14 cellular contexts compared by ENCODE assay signal in genomic region chr14:91998667-91999570, GRCh38. TPM values are rescaled to one million over a fixed set of nuclear protein-coding genes. Genes with fewer than 3 reads are reported as not detected.
DNase-seq lines count a peak whose midpoint lies in the region; FAIRE-seq and TF ChIP-seq lines count a peak whose summit lies in the region.
"Had no signal": no experiment of that assay in that cellular context is flagged by ENCODE, and none has a peak within 500 bp of the region (broad histone marks: within the 10 kb centered on the region; RNA-seq: fewer than 3 reads in every experiment).

No MANE protein-coding gene starts in this region.

- H3K4me3 ChIP-seq in BLaER1 treated with 17β-estradiol and CSF1 and Interleukin-3, amounts not matched to agents 10 nM and 100 nM = no peak overlapping the region
- H3K4me3 ChIP-seq in fibroblast of the aortic adventitia (ENCODE audit: low read depth, low read length) (no peak overlapping the region), MM.1S (ENCODE audit: low read length) (no peak overlapping the region), SJCRH30 (no peak overlapping the region)
- H3K4me3 ChIP-seq: psoas muscle had no signal

- H3K9me3 Mint-ChIP-seq in activated CD4-positive, alpha-beta memory T cell treated with anti-CD3 and anti-CD28 coated beads for 36 hours = no peaks in the 10 kb centered on the region

- peaks cover 53% of the 10 kb centered on the region for H3K4me1 Mint-ChIP-seq in activated CD4-positive, alpha-beta memory T cell treated with anti-CD3 and anti-CD28 coated beads for 36 hours (ENCODE audit: low read depth)

- H3K27me3 ChIP-seq in BLaER1 treated with 17β-estradiol and CSF1 and Interleukin-3, amounts not matched to agents 10 nM and 100 nM = no peaks in the 10 kb centered on the region
- no peaks in the 10 kb centered on the region for H3K27me3 ChIP-seq in MM.1S (replicated peaks; ENCODE audit: insufficient read depth, low read length)
- H3K27me3 ChIP-seq in SJCRH30 = no peaks in the 10 kb centered on the region

- no peak for DNase-seq in GM12892 (ENCODE audit: insufficient read length)
- DNase-seq in activated CD4-positive, alpha-beta memory T cell treated with anti-CD3 and anti-CD28 coated beads for 36 hours = no peak
- DNase-seq in fibroblast of the aortic adventitia (ENCODE audit: low read depth) = peak; percentile 8
- DNase-seq in ecto neural progenitor cell (ENCODE audit: low spot score) = no peak
- no peak for DNase-seq in MM.1S
- no peak for DNase-seq in T1000 (lab: John Stamatoyannopoulos, UW)
- no peak for DNase-seq in SJCRH30
- DNase-seq: left cardiac atrium, NCI-H446, psoas muscle had no signal

- H3K4me3 Mint-ChIP-seq in activated CD4-positive, alpha-beta memory T cell treated with anti-CD3 and anti-CD28 coated beads for 36 hours = no peak overlapping the region

- no peaks in the 10 kb centered on the region for H3K79me2 ChIP-seq in MM.1S (ENCODE audit: low read length)

- no peak overlapping the region for H2AFZ ChIP-seq in MM.1S (ENCODE audit: low read length)

- H3K9me3 ChIP-seq in BLaER1 treated with 17β-estradiol and CSF1 and Interleukin-3, amounts not matched to agents 10 nM and 100 nM (replicated peaks in 1 of 11) = no peaks in the 10 kb centered on the region
- H3K9me3 ChIP-seq in MM.1S (replicated peaks; ENCODE audit: insufficient read depth, low read length) = no peaks in the 10 kb centered on the region
- no peaks in the 10 kb centered on the region for H3K9me3 ChIP-seq in SJCRH30 (replicated peaks)
- H3K9me3 ChIP-seq: psoas muscle had no signal

- TF ChIP-seq CTCF in fibroblast of the aortic adventitia (IDR thresholded peaks at IDR 0.05; ENCODE audit: insufficient read depth, low read length) (no peak), MM.1S (IDR thresholded peaks at IDR 0.05; ENCODE audit: low read length) (no peak)

- intact Hi-C loops in activated CD4-positive, alpha-beta memory T cell treated with anti-CD3 and anti-CD28 coated beads for 36 hours (cut with micrococcal nuclease) = loop anchor here (5.0 kb wide), 1 partner anchor 52 kb away; the partner anchor contains the start of gene FBLN5

- H3F3A ChIP-seq in MM.1S (ENCODE audit: insufficient read depth, low read length) = no peaks in the 10 kb centered on the region

- no peak overlapping the region for H3K27ac ChIP-seq in BLaER1 treated with 17β-estradiol and CSF1 and Interleukin-3, amounts not matched to agents 10 nM and 100 nM
- H3K27ac ChIP-seq in MM.1S (ENCODE audit: low read length) (no peak overlapping the region), SJCRH30 (no peak overlapping the region)
- H3K27ac ChIP-seq: C4-2B, psoas muscle, VCaP had no signal

- CTCF ChIA-PET in activated CD4-positive, alpha-beta memory T cell treated with anti-CD3 and anti-CD28 coated beads for 36 hours (lab: Charles Lee) = interaction anchor here (0.8 to 0.9 kb wide), 2 partner anchors 88 to 349 kb away, joined by 3 read pairs; no protein-coding TSS in a partner anchor

- peak; percentile 17 for FAIRE-seq in GM12892 (lab: Jason Lieb, UNC)
- FAIRE-seq: HTR-8/SVneo had no signal

- peak overlapping the region; percentile 58 for H3K27ac Mint-ChIP-seq in activated CD4-positive, alpha-beta memory T cell treated with anti-CD3 and anti-CD28 coated beads for 36 hours

- H3K36me3 Mint-ChIP-seq in activated CD4-positive, alpha-beta memory T cell treated with anti-CD3 and anti-CD28 coated beads for 36 hours = peaks cover 23% of the 10 kb centered on the region

- H3K4me1 ChIP-seq in BLaER1 treated with 17β-estradiol and CSF1 and Interleukin-3, amounts not matched to agents 10 nM and 100 nM = peaks cover 17 to 29% (median 25%) of the 10 kb centered on the region in 10 experiments; a peak in 19 of 20 replicates
- H3K4me1 ChIP-seq in MM.1S (ENCODE audit: low read length) = no peaks in the 10 kb centered on the region
- H3K4me1 ChIP-seq in SJCRH30 = no peaks in the 10 kb centered on the region

- peak overlapping the region in 9 of 11 experiments; percentile 3 to 49 (median 17); a peak in 14 of 22 replicates for H3K4me2 ChIP-seq in BLaER1 treated with 17β-estradiol and CSF1 and Interleukin-3, amounts not matched to agents 10 nM and 100 nM
- no peak overlapping the region for H3K4me2 ChIP-seq in MM.1S (ENCODE audit: low read depth, low read length)

- POLR2A ChIA-PET in activated CD4-positive, alpha-beta memory T cell treated with anti-CD3 and anti-CD28 coated beads for 36 hours (lab: Charles Lee) = interaction anchor here (1.3 kb wide), 1 partner anchor 42 kb away, joined by 5 read pairs; no protein-coding TSS in a partner anchor

- peaks cover 46 to 92% (median 68%) of the 10 kb centered on the region in 11 experiments for H3K36me3 ChIP-seq in BLaER1 treated with 17β-estradiol and CSF1 and Interleukin-3, amounts not matched to agents 10 nM and 100 nM
- H3K36me3 ChIP-seq in MM.1S (replicated peaks; ENCODE audit: insufficient read depth, low read length) (no peaks in the 10 kb centered on the region), SJCRH30 (peaks cover 12% of the 10 kb centered on the region; the same call in 1 of the 2 replicates)

- H3K9me2 ChIP-seq in MM.1S (replicated peaks; ENCODE audit: insufficient read depth, low read length) = no peaks in the 10 kb centered on the region

- H4K20me1 ChIP-seq in BLaER1 treated with 17β-estradiol and CSF1 and Interleukin-3, amounts not matched to agents 10 nM and 100 nM = peaks cover 0 to 20% (median 0%) of the 10 kb centered on the region in 11 experiments; a peak in 7 of 22 replicates
- no peaks in the 10 kb centered on the region for H4K20me1 ChIP-seq in MM.1S (ENCODE audit: insufficient read depth, low read length)

- no peaks in the 10 kb centered on the region for H3K27me3 Mint-ChIP-seq in activated CD4-positive, alpha-beta memory T cell treated with anti-CD3 and anti-CD28 coated beads for 36 hours

- TF ChIP-seq POLR2A in GM12892 (IDR thresholded peaks at IDR 0.05; ENCODE audit: low read depth, low read length) = no peak

- no peak overlapping the region for H3K9ac ChIP-seq in BLaER1 treated with 17β-estradiol and CSF1 and Interleukin-3, amounts not matched to agents 10 nM and 100 nM
- H3K9ac ChIP-seq in MM.1S (ENCODE audit: low read length) = no peak overlapping the region

RNA-seq across cellular contexts. Expression of gene TRIP11, which starts 40.9 kb away (rescaled TPM):
- 16.4 TPM for polyA plus RNA-seq in GM12892 (2012; ENCODE audit: missing spikeins)
- total RNA-seq in activated CD4-positive, alpha-beta memory T cell treated with anti-CD3 and anti-CD28 coated beads for 36 hours = 10 to 100 TPM; 35.9 to 37.0 TPM
- total RNA-seq in fibroblast of the aortic adventitia (ENCODE audit: low replicate concordance) = 37.0 and 53.3 TPM in 2 replicates
- 15.7 and 18.8 TPM in 2 replicates for total RNA-seq in SJCRH30 (2014; rRNA removed; shearing (Covaris generic))

RNA-seq across cellular contexts. Expression of gene FBLN5, which starts 51.4 kb away (rescaled TPM):
- 0.11 TPM for polyA plus RNA-seq in GM12892 (2012; ENCODE audit: missing spikeins)
- 1 to 10 TPM; 1.9 TPM for total RNA-seq in activated CD4-positive, alpha-beta memory T cell treated with anti-CD3 and anti-CD28 coated beads for 36 hours
- 56.8 and 137 TPM in 2 replicates for total RNA-seq in fibroblast of the aortic adventitia (ENCODE audit: low replicate concordance)
- total RNA-seq in SJCRH30 (2014; rRNA removed; shearing (Covaris generic)) = 27.8 and 29.6 TPM in 2 replicates
